Comparison of ENCODE assay signal across 1 cellular context in genomic region chr1:41239988-41240610, GRCh38.
TF ChIP-seq lines count a peak whose summit lies in the region.

No MANE protein-coding gene starts in this region.

TF ChIP-seq in HepG2, 621 proteins besides CTCF, POLR2A, EP300 and RAD21 (continued from another document and continues in another):
- TF ChIP-seq ZBTB46 (CRISPR knock-in tag; IDR thresholded peaks at IDR 0.05; ENCODE audit: borderline replicate concordance) (no peak), ZNF33B (CRISPR knock-in tag; IDR thresholded peaks at IDR 0.05) (no peak), NR2F1 (CRISPR knock-in tag; IDR thresholded peaks at IDR 0.05) (peak in 1 of 2 experiments; percentile 77; a peak in 2 of 4 replicates), TEAD2 (CRISPR knock-in tag; IDR thresholded peaks at IDR 0.05) (no peak), GATAD1 (CRISPR knock-in tag; IDR thresholded peaks at IDR 0.05) (no peak), ZNF839 (CRISPR knock-in tag; IDR thresholded peaks at IDR 0.05; ENCODE audit: borderline replicate concordance) (no peak), HMGXB3 (CRISPR knock-in tag; IDR thresholded peaks at IDR 0.05; ENCODE audit: borderline replicate concordance) (no peak), GPN1 (CRISPR knock-in tag; IDR thresholded peaks at IDR 0.05; ENCODE audit: borderline replicate concordance) (no peak), THAP9 (CRISPR knock-in tag; IDR thresholded peaks at IDR 0.05; ENCODE audit: borderline replicate concordance) (no peak), ZNF318 (CRISPR knock-in tag; IDR thresholded peaks at IDR 0.05) (no peak), ARHGAP35 (CRISPR knock-in tag; IDR thresholded peaks at IDR 0.05; ENCODE audit: borderline replicate concordance) (no peak), SCMH1 (CRISPR knock-in tag; IDR thresholded peaks at IDR 0.05; ENCODE audit: borderline replicate concordance) (no peak), ZNF704 (CRISPR knock-in tag; IDR thresholded peaks at IDR 0.05; ENCODE audit: borderline replicate concordance) (no peak), CC2D1A (CRISPR knock-in tag; IDR thresholded peaks at IDR 0.05) (no peak), GATA4 (IDR thresholded peaks at IDR 0.05; ENCODE audit: borderline replicate concordance, low read depth) (peak; percentile 83; the same call in 1 of the 2 replicates), AKNA (CRISPR knock-in tag; IDR thresholded peaks at IDR 0.05; ENCODE audit: borderline replicate concordance) (no peak), RBFOX2 (IDR thresholded peaks at IDR 0.05; ENCODE audit: low read depth, low read length) (no peak; the same call in 1 of the 2 replicates), HCFC1 (IDR thresholded peaks at IDR 0.05; ENCODE audit: low read depth, low read length) (no peak), ZNF18 (CRISPR knock-in tag; IDR thresholded peaks at IDR 0.05; ENCODE audit: insufficient replicate concordance) (no peak), KLF9 (CRISPR knock-in tag; IDR thresholded peaks at IDR 0.05; ENCODE audit: low read depth) (no peak), SIN3B (IDR thresholded peaks at IDR 0.05; ENCODE audit: low read length) (no peak), RXRB (CRISPR knock-in tag; IDR thresholded peaks at IDR 0.05; ENCODE audit: borderline replicate concordance) (peak; percentile 74), NFE2L2 (IDR thresholded peaks at IDR 0.05; ENCODE audit: low read length) (no peak), ZNF713 (CRISPR knock-in tag; IDR thresholded peaks at IDR 0.05) (no peak), STAT5B (CRISPR knock-in tag; IDR thresholded peaks at IDR 0.05) (no peak), THYN1 (CRISPR knock-in tag; IDR thresholded peaks at IDR 0.05; ENCODE audit: borderline replicate concordance, low read depth) (no peak)
